In genomic region chr1:170483041-170483440, GRCh38 we compare ENCODE assay signal across 17 cellular contexts. TPM values are rescaled to one million over a fixed set of nuclear protein-coding genes. Genes with fewer than 3 reads are reported as not detected.
DNase-seq lines count a peak whose midpoint lies in the region; ATAC-seq and TF ChIP-seq lines count a peak whose summit lies in the region.
"Had no signal": no experiment of that assay in that cellular context is flagged by ENCODE, and none has a peak within 500 bp of the region (broad histone marks: within the 10 kb centered on the region; RNA-seq: fewer than 3 reads in every experiment).

No MANE protein-coding gene starts in this region.

- H3K9me3 ChIP-seq in adipocyte (ENCODE audit: control insufficient read depth, low read length): no peaks in the 10 kb centered on the region
- no peaks in the 10 kb centered on the region for H3K9me3 ChIP-seq in skeletal muscle tissue (ENCODE audit: control insufficient read depth in 3 of 3, low read length in 3 of 3)
- H3K9me3 ChIP-seq: BLaER1 had no signal

- H3K9ac ChIP-seq in adipocyte (ENCODE audit: low read length): peak overlapping the region; percentile 49
- H3K9ac ChIP-seq in skeletal muscle tissue (ENCODE audit: low read depth in 1 of 3, low read length in 3 of 3): no peak overlapping the region
- H3K9ac ChIP-seq: BLaER1 had no signal

- H3K4me3 Mint-ChIP-seq in stimulated activated naive CD8-positive, alpha-beta T cell treated with anti-CD3 and anti-CD28 coated beads, Interleukin-15, amount 100 ng/mL, for 72 hours: no peak overlapping the region
- H3K4me3 Mint-ChIP-seq: CD8-positive, alpha-beta memory T cell had no signal

- H3K4me1 Mint-ChIP-seq in stimulated activated naive CD8-positive, alpha-beta T cell treated with anti-CD3 and anti-CD28 coated beads, Interleukin-15, amount 100 ng/mL, for 72 hours: no peaks in the 10 kb centered on the region
- H3K4me1 Mint-ChIP-seq: CD8-positive, alpha-beta memory T cell had no signal

- no peaks in the 10 kb centered on the region for H3K9me3 Mint-ChIP-seq in stimulated activated naive CD8-positive, alpha-beta T cell treated with anti-CD3 and anti-CD28 coated beads, Interleukin-15, amount 100 ng/mL, for 72 hours

- no peak for ATAC-seq in stimulated activated naive CD8-positive, alpha-beta T cell treated with anti-CD3 and anti-CD28 coated beads, Interleukin-15, amount 100 ng/mL, for 72 hours
- ATAC-seq: HCT116 had no signal

- DNase-seq in EH (ENCODE audit: low read depth) (peak; percentile 45), adipocyte (ENCODE audit: low read depth) (peak; percentile 42), fibroblast of the aortic adventitia (ENCODE audit: low read depth) (peak; percentile 25), NAMALWA (ENCODE audit: low spot score) (no peak), NCI-H2227 treated with DMSO at 0.1 percent for 48 hours (lab: John Stamatoyannopoulos, UW) (no peak), activated gamma-delta T cell (lab: John Stamatoyannopoulos, UW) (no peak)
- DNase-seq in stimulated activated naive CD8-positive, alpha-beta T cell treated with anti-CD3 and anti-CD28 coated beads, Interleukin-15, amount 100 ng/mL, for 72 hours: no peak
- DNase-seq: CD8-positive, alpha-beta memory T cell; NCI-H1092 treated with DMSO at 0.1 percent for 48 hours; NCI-H187; NCI-H446 treated with DMSO at 0.1 percent for 48 hours; NCI-H774; PC-9 had no signal

- H3K4me3 ChIP-seq in adipocyte (ENCODE audit: low read length): peak overlapping the region; percentile 55
- H3K4me3 ChIP-seq in fibroblast of the aortic adventitia (ENCODE audit: low read depth, low read length): no peak overlapping the region
- H3K4me3 ChIP-seq in skeletal muscle tissue (ENCODE audit: low read length in 3 of 3): no peak overlapping the region
- H3K4me3 ChIP-seq: BLaER1, PC-9, SK-N-MC had no signal

- TF ChIP-seq CTCF in fibroblast of the aortic adventitia (IDR thresholded peaks at IDR 0.05; ENCODE audit: insufficient read depth, low read length): no peak

- peaks cover 23% of the 10 kb centered on the region for H3K27me3 Mint-ChIP-seq in stimulated activated naive CD8-positive, alpha-beta T cell treated with anti-CD3 and anti-CD28 coated beads, Interleukin-15, amount 100 ng/mL, for 72 hours

- no peaks in the 10 kb centered on the region for H3K27me3 ChIP-seq in adipocyte (replicated peaks; ENCODE audit: control insufficient read depth, insufficient read depth, low read length)
- H3K27me3 ChIP-seq in skeletal muscle tissue (ENCODE audit: control insufficient read depth in 3 of 3, insufficient read depth in 3 of 3, low read length in 3 of 3): no peaks in the 10 kb centered on the region
- H3K27me3 ChIP-seq: BLaER1 had no signal

- peak overlapping the region; percentile 33 for H3K27ac ChIP-seq in skeletal muscle tissue (ENCODE audit: low read depth, low read length)
- H3K27ac ChIP-seq: BLaER1, PC-9, SK-N-MC had no signal

- no peak overlapping the region for H3K27ac Mint-ChIP-seq in stimulated activated naive CD8-positive, alpha-beta T cell treated with anti-CD3 and anti-CD28 coated beads, Interleukin-15, amount 100 ng/mL, for 72 hours
- H3K27ac Mint-ChIP-seq: CD8-positive, alpha-beta memory T cell had no signal

- no peaks in the 10 kb centered on the region for H3K36me3 ChIP-seq in adipocyte (ENCODE audit: control insufficient read depth, insufficient read depth, low read length, severe bottlenecking)
- H3K36me3 ChIP-seq in skeletal muscle tissue (ENCODE audit: control insufficient read depth in 3 of 3, insufficient read depth in 3 of 3, low read length in 3 of 3): no peaks in the 10 kb centered on the region
- H3K36me3 ChIP-seq: BLaER1 had no signal

- H3K4me1 ChIP-seq in adipocyte (ENCODE audit: control insufficient read depth, insufficient read depth, low read length) (peaks cover 11% of the 10 kb centered on the region), skeletal muscle tissue (ENCODE audit: control insufficient read depth in 3 of 3, insufficient read depth in 3 of 3, low read length in 3 of 3) (no peaks in the 10 kb centered on the region)
- H3K4me1 ChIP-seq: BLaER1 had no signal

RNA-seq across cellular contexts. Expression of gene GORAB, which starts 48.9 kb away (rescaled TPM):
- 6.5 and 25.0 TPM in 2 replicates for total RNA-seq in fibroblast of the aortic adventitia (ENCODE audit: low replicate concordance)
- total RNA-seq in skeletal muscle tissue: 9.4 TPM

Comparison
In these comparisons a context has a peak if more than half of its experiments do, and no peak if none do; other contexts are left out.
1. DNase-seq: peak in EH (single experiment), adipocyte (single experiment) and fibroblast of the aortic adventitia (single experiment); none in NAMALWA (single experiment), stimulated activated naive CD8-positive, alpha-beta T cell treated with anti-CD3 and anti-CD28 coated beads, Interleukin-15, amount 100 ng/mL, for 72 hours (0 of 2), NCI-H2227 treated with DMSO at 0.1 percent for 48 hours (single experiment) and activated gamma-delta T cell (single experiment).